Comparison of ENCODE assay signal across 8 cellular contexts in genomic region chr19:530133-531008, GRCh38. TPM values are rescaled to one million over a fixed set of nuclear protein-coding genes. Genes with fewer than 3 reads are reported as not detected.
DNase-seq lines count a peak whose midpoint lies in the region; ATAC-seq and TF ChIP-seq lines count a peak whose summit lies in the region.

No MANE protein-coding gene starts in this region.

- H3K4me1 Mint-ChIP-seq in naive thymus-derived CD4-positive, alpha-beta T cell = peaks cover 8 to 30% (median 19%) of the 10 kb centered on the region in 7 donors

- peaks cover 8 to 9% of the 10 kb centered on the region in 2 donors for H3K4me1 ChIP-seq in naive thymus-derived CD4-positive, alpha-beta T cell (ENCODE audit: control insufficient read depth in 2 of 2, insufficient read depth in 2 of 2, low read length in 2 of 2)

- H3K36me3 ChIP-seq in naive thymus-derived CD4-positive, alpha-beta T cell (ENCODE audit: control insufficient read depth in 2 of 3, insufficient read depth in 3 of 3, low read length in 3 of 3) = peaks cover 0 to 11% (median 0%) of the 10 kb centered on the region in 3 experiments

- peak overlapping the region; percentile 64 to 93 (median 82) for H3K4me3 Mint-ChIP-seq in naive thymus-derived CD4-positive, alpha-beta T cell

- H3K9me3 ChIP-seq in naive thymus-derived CD4-positive, alpha-beta T cell (ENCODE audit: control insufficient read depth in 2 of 3, low read length in 3 of 3) = no peaks in the 10 kb centered on the region

- ATAC-seq in naive thymus-derived CD4-positive, alpha-beta T cell = no peak
- ATAC-seq in sciatic nerve (no peak), GM18502 (IDR thresholded peaks at IDR 0.05; ENCODE audit: poor library complexity, unreplicated experiment) (no peak), HG03159 (IDR thresholded peaks at IDR 0.05; ENCODE audit: unreplicated experiment) (no peak)

- peak overlapping the region in 8 of 9 donors; percentile 19 to 87 (median 80) for H3K27ac Mint-ChIP-seq in naive thymus-derived CD4-positive, alpha-beta T cell

- no peaks in the 10 kb centered on the region for H3K27me3 ChIP-seq in naive thymus-derived CD4-positive, alpha-beta T cell (ENCODE audit: control insufficient read depth in 2 of 2, insufficient read depth in 2 of 2, low read length in 2 of 2)

- intact Hi-C loops in naive thymus-derived CD4-positive, alpha-beta T cell (cut with micrococcal nuclease) = loop anchor here (1.0 kb wide), 9 partner anchors 11 to 150 kb away; partner anchors contain the start of genes BSG (in 2 of the 2), FGF22 (in 1 of the 2), POLRMT (in 1 of the 2) and RNF126 (in 1 of the 2)
- intact Hi-C loops in sciatic nerve (cut with DNase I) = no loop called here

- POLR2A ChIA-PET in naive thymus-derived CD4-positive, alpha-beta T cell (lab: Charles Lee) = interaction anchor here (0.7 to 6.3 kb wide), 7 partner anchors 9 to 489 kb away, joined by 3 to 70 read pairs (median 11); partner anchors contain the start of gene TPGS1

- CTCF ChIA-PET in naive thymus-derived CD4-positive, alpha-beta T cell (lab: Charles Lee) = interaction anchor here (0.6 to 3.7 kb wide), 4 partner anchors 9 to 95 kb away, joined by 3 to 28 read pairs (median 6); no protein-coding TSS in a partner anchor

- no peaks in the 10 kb centered on the region for H3K36me3 Mint-ChIP-seq in naive thymus-derived CD4-positive, alpha-beta T cell

- no peak for DNase-seq in AG10803 (ENCODE audit: low read depth)
- DNase-seq in LNCaP clone FGC (ENCODE audit: low read depth) = no peak
- no peak for DNase-seq in coronary artery (ENCODE audit: low spot score)
- peak in 1 of 9 donors; percentile 18 for DNase-seq in naive thymus-derived CD4-positive, alpha-beta T cell
- DNase-seq in sciatic nerve (ENCODE audit: low spot score) = no peak
- DNase-seq in KG1 (lab: John Stamatoyannopoulos, UW) = no peak

- H3K4me3 ChIP-seq in AG10803 (ENCODE audit: low read length) (peak overlapping the region; percentile 73), LNCaP clone FGC (ENCODE audit: low read depth, low read length) (peak overlapping the region; percentile 93), coronary artery (peak overlapping the region; percentile 94)
- peak overlapping the region; percentile 72 for H3K4me3 ChIP-seq in naive thymus-derived CD4-positive, alpha-beta T cell (ENCODE audit: low read length)

- TF ChIP-seq CTCF in AG10803 (conservative IDR thresholded peaks at IDR 0.05; ENCODE audit: low read length) (no peak), LNCaP clone FGC (IDR thresholded peaks at IDR 0.05; ENCODE audit: control insufficient read depth, extremely low read depth, insufficient read depth) (no peak), coronary artery (IDR thresholded peaks at IDR 0.05) (no peak)

- H3K27me3 Mint-ChIP-seq in naive thymus-derived CD4-positive, alpha-beta T cell = peaks cover 0 to 7% (median 0%) of the 10 kb centered on the region in 5 donors

- H3K9me3 Mint-ChIP-seq in naive thymus-derived CD4-positive, alpha-beta T cell = peaks cover 0 to 2% (median 0%) of the 10 kb centered on the region in 11 donors

- peak overlapping the region; percentile 91 to 97 for H3K27ac ChIP-seq in coronary artery
- peak overlapping the region; percentile 90 for H3K27ac ChIP-seq in naive thymus-derived CD4-positive, alpha-beta T cell (ENCODE audit: low read depth, low read length)

RNA-seq across cellular contexts. Expression of gene CDC34, which starts 1.2 kb away (rescaled TPM):
- 10 to 100 TPM; 39.0 to 47.3 (median 45.8) TPM for total RNA-seq in naive thymus-derived CD4-positive, alpha-beta T cell
- 10 to 100 TPM; 20.4 to 41.4 TPM for polyA plus RNA-seq in naive thymus-derived CD4-positive, alpha-beta T cell
- total RNA-seq in sciatic nerve = 40.2 TPM

RNA-seq across cellular contexts. Expression of gene GZMM, which starts 13.5 kb away (rescaled TPM):
- total RNA-seq in naive thymus-derived CD4-positive, alpha-beta T cell = 10 to 100 TPM; 30.0 to 81.4 (median 67.8) TPM
- polyA plus RNA-seq in naive thymus-derived CD4-positive, alpha-beta T cell = 100 to 1,000 TPM; 138 to 181 TPM
- 1.4 TPM for total RNA-seq in sciatic nerve

RNA-seq across cellular contexts. Expression of gene TPGS1, which starts 23.1 kb away (rescaled TPM):
- 10 to 100 TPM; 21.6 to 34.5 (median 22.7) TPM for total RNA-seq in naive thymus-derived CD4-positive, alpha-beta T cell
- 10 to 100 TPM; 24.2 to 36.4 TPM for polyA plus RNA-seq in naive thymus-derived CD4-positive, alpha-beta T cell
- 18.5 TPM for total RNA-seq in sciatic nerve

RNA-seq across cellular contexts. Expression of gene MADCAM1, which starts 34.1 kb away (rescaled TPM):
- 1 to 10 TPM in 2 of 5 experiments, under 1 TPM in 2, not detected in 1; 0.24 to 1.8 (median 0.83) TPM for total RNA-seq in naive thymus-derived CD4-positive, alpha-beta T cell
- polyA plus RNA-seq in naive thymus-derived CD4-positive, alpha-beta T cell = under 1 TPM in 1 of 2 donors, not detected in 1; 0.12 TPM
- total RNA-seq in sciatic nerve = 1.1 TPM

RNA-seq across cellular contexts. Expression of gene BSG, which starts 42.0 kb away (rescaled TPM):
- 100 to 1,000 TPM; 109 to 247 (median 120) TPM for total RNA-seq in naive thymus-derived CD4-positive, alpha-beta T cell
- polyA plus RNA-seq in naive thymus-derived CD4-positive, alpha-beta T cell = 100 to 1,000 TPM; 246 to 349 TPM
- total RNA-seq in sciatic nerve = 246 TPM

Comparison
In these comparisons a context has a peak if more than half of its experiments do, and no peak if none do; other contexts are left out.
1. RNA of gene GZMM, which starts 13.5 kb away (total RNA-seq): 30.0 to 81.4 TPM in naive thymus-derived CD4-positive, alpha-beta T cell; 1.4 TPM in sciatic nerve (single experiment); every median in the first group is over 10 times any median in the second.
2. Peak in every context shown above with its lines, with median percentiles within 50 percentile points of each other: H3K4me3 ChIP-seq.